ENCODE assay signal across 1 cellular context in genomic region chrX:132409780-132410556, GRCh38.
TF ChIP-seq lines count a peak whose summit lies in the region.

No MANE protein-coding gene starts in this region.

TF ChIP-seq in GM12878, 131 proteins besides CTCF, POLR2A, EP300 and RAD21 (continued from another document):
- TF ChIP-seq ZBTB33 (IDR thresholded peaks at IDR 0.05) (no peak), NFIC (IDR thresholded peaks at IDR 0.05; ENCODE audit: low read depth, low read length) (peak; percentile 21; the same call in 1 of the 2 replicates), RUNX3 (IDR thresholded peaks at IDR 0.05; ENCODE audit: low read length) (0 out of 2 replicates have a peak, but pooled peaks have one; percentile 8), CUX1 (IDR thresholded peaks at IDR 0.05; ENCODE audit: insufficient replicate concordance, low read depth, low read length) (peak; percentile 41), BCL3 (IDR thresholded peaks at IDR 0.05; ENCODE audit: borderline replicate concordance, insufficient read depth, low read depth, low read length, poor library complexity, severe bottlenecking) (peak; percentile 39), ATF2 (IDR thresholded peaks at IDR 0.05; ENCODE audit: low read length) (peak; percentile 69)
TF ChIP-seq in GM12878: peak in this region for 7.
